26 cellular contexts compared by ENCODE assay signal in genomic region chr10:34345383-34345782, GRCh38.
"Had no signal": no experiment of that assay in that cellular context is flagged by ENCODE, and none has a peak within 500 bp of the region (broad histone marks: within the 10 kb centered on the region; RNA-seq: fewer than 3 reads in every experiment).

No MANE protein-coding gene starts in this region.

- H3K27me3 ChIP-seq: brain microvascular endothelial cell, cardiac muscle cell had no signal

- H3K27ac ChIP-seq: brain microvascular endothelial cell, cardiac muscle cell, SK-N-MC, VCaP had no signal

- H3K36me3 Mint-ChIP-seq: activated naive CD4-positive, alpha-beta T cell treated with anti-CD3 and anti-CD28 coated beads, Interleukin-2, amount 10 ng/mL, durations not matched to agents 7 days and 5 days; activated naive CD8-positive, alpha-beta T cell treated with anti-CD3 and anti-CD28 coated beads for 36 hours; T-cell had no signal

- H3K36me3 ChIP-seq: brain microvascular endothelial cell, cardiac muscle cell had no signal

- H3K27me3 Mint-ChIP-seq: activated CD4-positive, alpha-beta memory T cell treated with anti-CD3 and anti-CD28 coated beads, Interleukin-2, amount 10 ng/mL, durations not matched to agents 7 days and 5 days; activated naive CD4-positive, alpha-beta T cell treated with anti-CD3 and anti-CD28 coated beads, Interleukin-2, amount 10 ng/mL, durations not matched to agents 7 days and 5 days; activated naive CD8-positive, alpha-beta T cell treated with anti-CD3 and anti-CD28 coated beads for 36 hours; T-cell had no signal

- H3K4me3 Mint-ChIP-seq: activated CD4-positive, alpha-beta memory T cell treated with anti-CD3 and anti-CD28 coated beads, Interleukin-2, amount 10 ng/mL, durations not matched to agents 7 days and 5 days; activated CD4-positive, alpha-beta T cell treated with anti-CD3 and anti-CD28 coated beads for 36 hours; activated naive CD4-positive, alpha-beta T cell treated with anti-CD3 and anti-CD28 coated beads, Interleukin-2, amount 10 ng/mL, durations not matched to agents 7 days and 5 days; activated naive CD8-positive, alpha-beta T cell treated with anti-CD3 and anti-CD28 coated beads for 36 hours; activated T-cell treated with anti-CD3 and anti-CD28 coated beads, Interleukin-2, amount 50 U/mL, for 72 hours; T-cell had no signal

- H3K4me3 ChIP-seq: cardiac muscle cell, SK-N-MC had no signal

- H3K9me3 Mint-ChIP-seq: activated CD4-positive, alpha-beta memory T cell treated with anti-CD3 and anti-CD28 coated beads, Interleukin-2, amount 10 ng/mL, durations not matched to agents 7 days and 5 days; activated naive CD8-positive, alpha-beta T cell treated with anti-CD3 and anti-CD28 coated beads for 36 hours; activated T-cell treated with anti-CD3 and anti-CD28 coated beads, Interleukin-2, amount 50 U/mL, for 72 hours; activated T-helper 2 cell treated with anti-CD3 and anti-CD28 coated beads, Interferon-gamma antibody, Interleukin-2, Interleukin-4, amounts not matched to agents 10 μg/mL and 5 μg/mL and 100 μg/mL, durations not matched to agents 14 hours and 24 hours and 36 hours; T-cell had no signal

- ATAC-seq: activated CD4-positive, alpha-beta T cell treated with anti-CD3 and anti-CD28 coated beads for 36 hours; activated T-cell treated with anti-CD3 and anti-CD28 coated beads, Interleukin-2, amount 50 U/mL, for 72 hours; Panc1; Right ventricle myocardium inferior; T-cell had no signal

- DNase-seq: activated CD4-positive, alpha-beta memory T cell treated with anti-CD3 and anti-CD28 coated beads, Interleukin-2, amount 10 ng/mL, durations not matched to agents 7 days and 5 days; activated CD4-positive, alpha-beta T cell treated with anti-CD3 and anti-CD28 coated beads for 36 hours; activated CD4-positive, alpha-beta T cell treated with anti-CD3 and anti-CD28 coated beads, Interleukin-2, amount 50 U/mL, for 1 hour; activated gamma-delta T cell treated with Interleukin-2 at 50 U/mL for 16 hours; activated naive CD4-positive, alpha-beta T cell treated with anti-CD3 and anti-CD28 coated beads, Interleukin-2, amount 10 ng/mL, durations not matched to agents 7 days and 5 days; activated naive CD8-positive, alpha-beta T cell treated with anti-CD3 and anti-CD28 coated beads for 36 hours; activated T-cell treated with anti-CD3 and anti-CD28 coated beads for 4 hours; activated T-cell treated with anti-CD3 and anti-CD28 coated beads, Interleukin-2, amount 50 U/mL, for 72 hours; brain microvascular endothelial cell; Karpas-422; NCI-H1105 treated with DMSO at 0.1 percent for 48 hours; NCI-H1436 treated with DMSO at 0.1 percent for 48 hours; NCI-H187; NCI-H2081 treated with DMSO at 0.1 percent for 48 hours; NCI-H2227 treated with DMSO at 0.1 percent for 48 hours; NCI-H69; NK-92 treated with Interleukin-12 subunit alpha and Interleukin-12 subunit beta, amount 100 ng/mL, for 24 hours; OCI-M1; RPMI8226; T-cell had no signal

- H3K4me1 Mint-ChIP-seq: activated CD4-positive, alpha-beta memory T cell treated with anti-CD3 and anti-CD28 coated beads, Interleukin-2, amount 10 ng/mL, durations not matched to agents 7 days and 5 days; activated CD4-positive, alpha-beta T cell treated with anti-CD3 and anti-CD28 coated beads for 36 hours; activated naive CD4-positive, alpha-beta T cell treated with anti-CD3 and anti-CD28 coated beads, Interleukin-2, amount 10 ng/mL, durations not matched to agents 7 days and 5 days; activated naive CD8-positive, alpha-beta T cell treated with anti-CD3 and anti-CD28 coated beads for 36 hours had no signal

- H3K27ac Mint-ChIP-seq: activated CD4-positive, alpha-beta memory T cell treated with anti-CD3 and anti-CD28 coated beads, Interleukin-2, amount 10 ng/mL, durations not matched to agents 7 days and 5 days; activated CD4-positive, alpha-beta T cell treated with anti-CD3 and anti-CD28 coated beads for 36 hours; activated naive CD4-positive, alpha-beta T cell treated with anti-CD3 and anti-CD28 coated beads, Interleukin-2, amount 10 ng/mL, durations not matched to agents 7 days and 5 days; activated naive CD8-positive, alpha-beta T cell treated with anti-CD3 and anti-CD28 coated beads for 36 hours; activated T-cell treated with anti-CD3 and anti-CD28 coated beads, Interleukin-2, amount 50 U/mL, for 72 hours; activated T-helper 2 cell treated with anti-CD3 and anti-CD28 coated beads, Interferon-gamma antibody, Interleukin-2, Interleukin-4, amounts not matched to agents 10 μg/mL and 5 μg/mL and 100 μg/mL, durations not matched to agents 14 hours and 24 hours and 36 hours; T-cell had no signal
